In the genomic region with DNA sequence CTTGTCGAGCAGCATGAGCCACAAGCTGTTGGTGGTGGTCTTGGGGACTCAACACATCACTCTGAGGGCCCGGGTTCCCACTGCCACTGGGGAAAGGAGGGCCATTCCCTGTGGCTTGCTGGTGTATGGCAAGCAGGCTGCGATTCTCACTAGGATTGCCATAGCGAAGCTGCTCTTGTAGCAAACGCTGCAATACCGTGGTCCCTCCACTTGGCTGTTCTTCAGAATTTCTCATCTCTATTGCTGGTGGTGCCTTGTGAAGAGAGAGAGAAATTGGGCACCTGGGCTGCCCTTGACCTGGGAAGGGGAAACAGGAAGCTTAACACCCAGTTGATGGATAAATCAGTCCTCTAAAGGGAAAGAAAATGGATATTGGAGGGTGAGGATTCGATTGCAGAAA, we compare ENCODE assay signal across 20 cellular contexts.
"Had no signal": no experiment of that assay in that cellular context is flagged by ENCODE, and none has a peak within 500 bp of the region (broad histone marks: within the 10 kb centered on the region; RNA-seq: fewer than 3 reads in every experiment).

No MANE protein-coding gene starts in this region.

- H3K9me3 ChIP-seq: esophagus muscularis mucosa, gastrocnemius medialis, heart right ventricle, left ventricle myocardium inferior, lower lobe of right lung, ovary, right atrium auricular region, suprapubic skin, thyroid gland had no signal

- H3K27me3 ChIP-seq: esophagus muscularis mucosa, gastrocnemius medialis, ovary, right atrium auricular region, suprapubic skin, thyroid gland had no signal

- FAIRE-seq: kidney, small intestine had no signal

- H3K4me1 ChIP-seq: left ventricle myocardium inferior, right atrium auricular region had no signal

- H3K36me3 ChIP-seq: esophagus muscularis mucosa, gastrocnemius medialis, left ventricle myocardium inferior, lower lobe of right lung, ovary, right atrium auricular region, suprapubic skin, thyroid gland had no signal

- H3K27ac ChIP-seq: dorsolateral prefrontal cortex, epithelial cell of prostate, esophagus muscularis mucosa, heart right ventricle, left ventricle myocardium inferior, lower lobe of right lung, ovary, right atrium auricular region, suprapubic skin, thyroid gland had no signal

- ATAC-seq: gastrocnemius medialis, heart right ventricle, left cardiac atrium, lower lobe of right lung, natural killer cell had no signal

- DNase-seq: cortex of kidney; dorsolateral prefrontal cortex; effector memory CD4-positive, alpha-beta T cell; gastrocnemius medialis; heart right ventricle; kidney; left cardiac atrium; left ventricle myocardium inferior; lower lobe of right lung; natural killer cell; nucleus accumbens; ovary; small intestine; stimulated activated CD4-positive, alpha-beta T cell treated with anti-CD3 and anti-CD28 coated beads, Interleukin-12 subunit alpha, Interleukin-12 subunit beta, amount 100 ng/mL, for 4 hours; stimulated activated naive CD4-positive, alpha-beta T cell treated with Interleukin-2 at 50 U/mL for 16 hours; thyroid gland had no signal

- H3K4me3 ChIP-seq: dorsolateral prefrontal cortex, esophagus muscularis mucosa, gastrocnemius medialis, heart right ventricle, left ventricle myocardium inferior, lower lobe of right lung, ovary, right atrium auricular region, suprapubic skin, thyroid gland had no signal
